ENCODE assay signal across 1 cellular context in the genomic region with DNA sequence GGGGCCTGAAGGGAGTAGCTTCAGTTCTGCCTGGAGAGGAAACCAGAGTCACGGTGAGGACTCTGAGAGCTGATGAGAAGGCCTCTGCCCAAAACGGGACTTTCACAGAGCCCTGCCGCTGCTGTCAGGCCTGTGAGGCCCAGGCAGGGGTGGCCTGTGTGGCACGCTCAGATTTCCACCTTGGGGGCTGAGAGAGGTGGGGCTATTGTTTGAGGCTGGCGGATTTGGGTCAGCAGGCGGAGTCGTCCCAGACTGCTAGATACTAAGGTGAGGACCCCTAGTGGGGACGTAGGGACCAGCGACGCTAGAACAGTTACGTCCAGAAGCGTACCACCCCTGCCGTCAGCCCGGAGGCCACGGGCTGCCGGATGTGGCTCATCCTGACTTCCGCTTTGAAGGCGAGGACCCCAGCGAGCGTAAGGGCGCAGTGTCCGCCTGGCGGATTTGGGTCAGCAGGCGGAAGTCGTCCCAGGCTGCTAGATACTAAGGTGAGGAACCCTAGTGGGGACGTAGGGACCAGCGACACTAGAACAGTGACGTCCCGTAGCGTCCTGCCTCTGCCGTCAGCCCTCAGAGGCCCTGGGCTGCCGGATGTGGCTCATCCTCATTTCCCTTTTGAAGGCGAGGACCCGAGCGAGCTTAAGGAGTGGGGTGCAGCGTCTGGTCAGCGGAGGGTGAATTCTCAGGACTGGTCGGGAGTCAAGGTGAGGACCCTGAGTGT.
TF ChIP-seq lines count a peak whose summit lies in the region.

A gene with protein sequence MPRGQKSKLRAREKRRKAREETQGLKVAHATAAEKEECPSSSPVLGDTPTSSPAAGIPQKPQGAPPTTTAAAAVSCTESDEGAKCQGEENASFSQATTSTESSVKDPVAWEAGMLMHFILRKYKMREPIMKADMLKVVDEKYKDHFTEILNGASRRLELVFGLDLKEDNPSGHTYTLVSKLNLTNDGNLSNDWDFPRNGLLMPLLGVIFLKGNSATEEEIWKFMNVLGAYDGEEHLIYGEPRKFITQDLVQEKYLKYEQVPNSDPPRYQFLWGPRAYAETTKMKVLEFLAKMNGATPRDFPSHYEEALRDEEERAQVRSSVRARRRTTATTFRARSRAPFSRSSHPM (plus strand): TSS at position 378 of the 721 bp plus-strand sequence. CDS start 3,348 bp downstream, outside the sequence.

TF ChIP-seq in SK-N-SH treated with all-trans-retinoic acid at 6 μM for 48 hours, 23 proteins besides CTCF, POLR2A, EP300 and RAD21 (continued from another document):
- TF ChIP-seq, protein P1, sequence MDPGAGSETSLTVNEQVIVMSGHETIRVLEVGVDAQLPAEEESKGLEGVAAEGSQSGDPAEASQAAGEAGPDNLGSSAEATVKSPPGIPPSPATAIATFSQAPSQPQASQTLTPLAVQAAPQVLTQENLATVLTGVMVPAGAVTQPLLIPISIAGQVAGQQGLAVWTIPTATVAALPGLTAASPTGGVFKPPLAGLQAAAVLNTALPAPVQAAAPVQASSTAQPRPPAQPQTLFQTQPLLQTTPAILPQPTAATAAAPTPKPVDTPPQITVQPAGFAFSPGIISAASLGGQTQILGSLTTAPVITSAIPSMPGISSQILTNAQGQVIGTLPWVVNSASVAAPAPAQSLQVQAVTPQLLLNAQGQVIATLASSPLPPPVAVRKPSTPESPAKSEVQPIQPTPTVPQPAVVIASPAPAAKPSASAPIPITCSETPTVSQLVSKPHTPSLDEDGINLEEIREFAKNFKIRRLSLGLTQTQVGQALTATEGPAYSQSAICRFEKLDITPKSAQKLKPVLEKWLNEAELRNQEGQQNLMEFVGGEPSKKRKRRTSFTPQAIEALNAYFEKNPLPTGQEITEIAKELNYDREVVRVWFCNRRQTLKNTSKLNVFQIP (CRISPR knock-in tag; IDR thresholded peaks at IDR 0.05; ENCODE audit: borderline replicate concordance, low read depth): no peak
- TF ChIP-seq ZFP30 (CRISPR knock-in tag; IDR thresholded peaks at IDR 0.05): no peak
- no peak for TF ChIP-seq ZC3H10 (CRISPR knock-in tag; IDR thresholded peaks at IDR 0.05)
- TF ChIP-seq TOX (CRISPR knock-in tag; IDR thresholded peaks at IDR 0.05; ENCODE audit: borderline replicate concordance): no peak
- TF ChIP-seq SNAI2 (CRISPR knock-in tag; IDR thresholded peaks at IDR 0.05): no peak
- TF ChIP-seq, protein P2, sequence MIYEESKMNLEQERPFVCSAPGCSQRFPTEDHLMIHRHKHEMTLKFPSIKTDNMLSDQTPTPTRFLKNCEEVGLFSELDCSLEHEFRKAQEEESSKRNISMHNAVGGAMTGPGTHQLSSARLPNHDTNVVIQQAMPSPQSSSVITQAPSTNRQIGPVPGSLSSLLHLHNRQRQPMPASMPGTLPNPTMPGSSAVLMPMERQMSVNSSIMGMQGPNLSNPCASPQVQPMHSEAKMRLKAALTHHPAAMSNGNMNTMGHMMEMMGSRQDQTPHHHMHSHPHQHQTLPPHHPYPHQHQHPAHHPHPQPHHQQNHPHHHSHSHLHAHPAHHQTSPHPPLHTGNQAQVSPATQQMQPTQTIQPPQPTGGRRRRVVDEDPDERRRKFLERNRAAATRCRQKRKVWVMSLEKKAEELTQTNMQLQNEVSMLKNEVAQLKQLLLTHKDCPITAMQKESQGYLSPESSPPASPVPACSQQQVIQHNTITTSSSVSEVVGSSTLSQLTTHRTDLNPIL (CRISPR knock-in tag; IDR thresholded peaks at IDR 0.05; ENCODE audit: low read depth): no peak
- TF ChIP-seq, protein P3, sequence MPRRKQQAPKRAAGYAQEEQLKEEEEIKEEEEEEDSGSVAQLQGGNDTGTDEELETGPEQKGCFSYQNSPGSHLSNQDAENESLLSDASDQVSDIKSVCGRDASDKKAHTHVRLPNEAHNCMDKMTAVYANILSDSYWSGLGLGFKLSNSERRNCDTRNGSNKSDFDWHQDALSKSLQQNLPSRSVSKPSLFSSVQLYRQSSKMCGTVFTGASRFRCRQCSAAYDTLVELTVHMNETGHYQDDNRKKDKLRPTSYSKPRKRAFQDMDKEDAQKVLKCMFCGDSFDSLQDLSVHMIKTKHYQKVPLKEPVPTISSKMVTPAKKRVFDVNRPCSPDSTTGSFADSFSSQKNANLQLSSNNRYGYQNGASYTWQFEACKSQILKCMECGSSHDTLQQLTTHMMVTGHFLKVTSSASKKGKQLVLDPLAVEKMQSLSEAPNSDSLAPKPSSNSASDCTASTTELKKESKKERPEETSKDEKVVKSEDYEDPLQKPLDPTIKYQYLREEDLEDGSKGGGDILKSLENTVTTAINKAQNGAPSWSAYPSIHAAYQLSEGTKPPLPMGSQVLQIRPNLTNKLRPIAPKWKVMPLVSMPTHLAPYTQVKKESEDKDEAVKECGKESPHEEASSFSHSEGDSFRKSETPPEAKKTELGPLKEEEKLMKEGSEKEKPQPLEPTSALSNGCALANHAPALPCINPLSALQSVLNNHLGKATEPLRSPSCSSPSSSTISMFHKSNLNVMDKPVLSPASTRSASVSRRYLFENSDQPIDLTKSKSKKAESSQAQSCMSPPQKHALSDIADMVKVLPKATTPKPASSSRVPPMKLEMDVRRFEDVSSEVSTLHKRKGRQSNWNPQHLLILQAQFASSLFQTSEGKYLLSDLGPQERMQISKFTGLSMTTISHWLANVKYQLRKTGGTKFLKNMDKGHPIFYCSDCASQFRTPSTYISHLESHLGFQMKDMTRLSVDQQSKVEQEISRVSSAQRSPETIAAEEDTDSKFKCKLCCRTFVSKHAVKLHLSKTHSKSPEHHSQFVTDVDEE (CRISPR knock-in tag; IDR thresholded peaks at IDR 0.05): no peak
- no peak for TF ChIP-seq ZNF70 (CRISPR knock-in tag; IDR thresholded peaks at IDR 0.05)
- no peak for TF ChIP-seq ZNF8 (CRISPR knock-in tag; IDR thresholded peaks at IDR 0.05)
- TF ChIP-seq ZNF565 (CRISPR knock-in tag; conservative IDR thresholded peaks at IDR 0.05; ENCODE audit: low read depth): no peak
- no peak for TF ChIP-seq ISL1 (CRISPR knock-in tag; IDR thresholded peaks at IDR 0.05)
